In the genomic region with DNA sequence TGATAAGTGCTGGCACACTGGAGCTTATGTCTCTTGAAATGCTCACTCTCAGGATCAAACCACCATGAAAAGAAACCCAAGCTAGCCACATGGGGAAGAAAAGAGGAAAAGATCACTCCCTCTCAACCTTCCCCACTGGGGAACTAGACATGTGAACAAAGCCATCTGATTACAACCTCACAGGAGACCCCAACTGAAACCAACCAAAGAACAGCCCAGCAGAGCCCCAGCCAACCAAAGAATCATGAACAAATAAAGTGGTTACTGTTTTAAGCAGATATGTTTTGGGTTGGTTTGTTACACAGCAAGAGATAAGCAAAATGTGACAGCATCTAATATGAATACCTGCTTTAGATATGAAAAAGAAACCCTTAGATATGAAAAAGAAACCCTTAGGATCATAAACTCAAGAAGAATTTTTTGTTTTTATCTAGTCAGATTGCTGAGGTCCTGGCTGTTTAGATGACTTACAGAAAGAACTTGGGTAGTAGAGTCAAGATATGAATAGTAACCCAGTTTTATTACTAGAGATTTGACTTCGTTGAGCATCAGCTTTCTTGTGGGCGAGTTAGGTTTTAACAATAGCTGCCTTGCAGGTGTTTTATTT, we compare ENCODE assay signal across 20 cellular contexts. TPM values are rescaled to one million over a fixed set of nuclear protein-coding genes. Genes with fewer than 3 reads are reported as not detected.
DNase-seq lines count a peak whose midpoint lies in the region; ATAC-seq and TF ChIP-seq lines count a peak whose summit lies in the region.
"Had no signal": no experiment of that assay in that cellular context is flagged by ENCODE, and none has a peak within 500 bp of the region (broad histone marks: within the 10 kb centered on the region; RNA-seq: fewer than 3 reads in every experiment).

No MANE protein-coding gene starts in this region.

- DNase-seq in activated naive CD4-positive, alpha-beta T cell treated with anti-CD3 and anti-CD28 coated beads for 36 hours, result no peak
- no peak for DNase-seq in activated naive CD4-positive, alpha-beta T cell treated with Interleukin-2 at 50 U/mL for 16 hours
- DNase-seq in naive thymus-derived CD8-positive, alpha-beta T cell, result no peak
- DNase-seq in head of caudate nucleus (no peak), NCI-H748 treated with DMSO at 0.1 percent for 48 hours (lab: John Stamatoyannopoulos, UW) (no peak)
- DNase-seq: activated effector memory CD4-positive, alpha-beta T cell treated with anti-CD3 and anti-CD28 coated beads, Interleukin-2, amount 50 U/mL, for 16 hours; cerebellar nuclear complex; heart left ventricle; left cardiac atrium; NCI-H526 treated with DMSO at 0.1 percent for 48 hours; retina; SJCRH30; stimulated activated CD4-positive, alpha-beta T cell treated with anti-CD3 and anti-CD28 coated beads, Interleukin-2, amount 100 ng/mL, for 48 hours; stomach had no signal

- H3K27me3 ChIP-seq in OCI-LY3 (ENCODE audit: low read depth, low read length), result no peaks in the 10 kb centered on the region
- H3K27me3 ChIP-seq: SJCRH30 had no signal

- H3K4me1 ChIP-seq in OCI-LY3 (ENCODE audit: low read length), result peaks cover 13% of the 10 kb centered on the region
- H3K4me1 ChIP-seq: heart left ventricle, SJCRH30, stomach had no signal

- no peaks in the 10 kb centered on the region for H3K36me3 ChIP-seq in OCI-LY3 (replicated peaks; ENCODE audit: low read depth, low read length)
- H3K36me3 ChIP-seq: heart left ventricle, SJCRH30, stomach had no signal

- POLR2A ChIA-PET in naive thymus-derived CD8-positive, alpha-beta T cell (lab: Charles Lee), result no interaction called here

- no peak overlapping the region for H3K27ac ChIP-seq in OCI-LY3 (ENCODE audit: low read length)
- H3K27ac ChIP-seq: heart left ventricle, SJCRH30 had no signal

- no peak overlapping the region for H3K4me3 ChIP-seq in OCI-LY3 (ENCODE audit: low read length)
- H3K4me3 ChIP-seq: heart left ventricle, SJCRH30 had no signal

- CTCF ChIA-PET in activated naive CD4-positive, alpha-beta T cell treated with anti-CD3 and anti-CD28 coated beads for 36 hours (lab: Charles Lee), result no interaction called here

- H4K20me1 ChIP-seq in OCI-LY3 (ENCODE audit: insufficient read depth, low read length), result no peaks in the 10 kb centered on the region

- TF ChIP-seq CTCF in OCI-LY3 (IDR thresholded peaks at IDR 0.05; ENCODE audit: low read depth, low read length), result no peak

- peaks cover 17% of the 10 kb centered on the region for H3K4me1 Mint-ChIP-seq in activated naive CD4-positive, alpha-beta T cell treated with anti-CD3 and anti-CD28 coated beads for 36 hours (ENCODE audit: low read depth)
- peaks cover 3 to 13% (median 8%) of the 10 kb centered on the region in 4 donors for H3K4me1 Mint-ChIP-seq in naive thymus-derived CD8-positive, alpha-beta T cell

- H3K9ac ChIP-seq in OCI-LY3 (ENCODE audit: low read length), result no peak overlapping the region

- no peaks in the 10 kb centered on the region for H3K27me3 Mint-ChIP-seq in activated naive CD4-positive, alpha-beta T cell treated with anti-CD3 and anti-CD28 coated beads for 36 hours (ENCODE audit: low read depth)
- peaks cover 0 to 2% (median 1%) of the 10 kb centered on the region in 5 donors for H3K27me3 Mint-ChIP-seq in naive thymus-derived CD8-positive, alpha-beta T cell

- intact Hi-C loops in activated naive CD4-positive, alpha-beta T cell treated with anti-CD3 and anti-CD28 coated beads for 36 hours (cut with micrococcal nuclease), result loop anchor here (5.0 kb wide), 3 partner anchors 51 to 249 kb away; a partner anchor contains a TSS
- intact Hi-C loops in head of caudate nucleus (cut with DNase I), result no loop called here

- H3K9me3 ChIP-seq in OCI-LY3 (ENCODE audit: insufficient read depth, low read length), result no peaks in the 10 kb centered on the region
- H3K9me3 ChIP-seq: SJCRH30, stomach had no signal

- H3K79me2 ChIP-seq in OCI-LY3 (ENCODE audit: low read length), result no peaks in the 10 kb centered on the region

- ATAC-seq in HG02588 (IDR thresholded peaks at IDR 0.05; ENCODE audit: unreplicated experiment) (peak; percentile 21), HG02642 (IDR thresholded peaks at IDR 0.05; ENCODE audit: poor library complexity, unreplicated experiment) (no peak)
- ATAC-seq in naive thymus-derived CD8-positive, alpha-beta T cell, result no peak
- ATAC-seq: heart left ventricle, left cardiac atrium had no signal

- peak overlapping the region; percentile 93 for H3K27ac Mint-ChIP-seq in activated naive CD4-positive, alpha-beta T cell treated with anti-CD3 and anti-CD28 coated beads for 36 hours
- peak overlapping the region in 7 of 10 donors; percentile 55 to 95 (median 86) for H3K27ac Mint-ChIP-seq in naive thymus-derived CD8-positive, alpha-beta T cell

- peak overlapping the region; percentile 84 for H3K4me2 ChIP-seq in OCI-LY3 (ENCODE audit: low read length)

- no peaks in the 10 kb centered on the region for H3K36me3 Mint-ChIP-seq in activated naive CD4-positive, alpha-beta T cell treated with anti-CD3 and anti-CD28 coated beads for 36 hours (ENCODE audit: low read depth)
- peaks cover 0 to 6% (median 0%) of the 10 kb centered on the region in 3 donors for H3K36me3 Mint-ChIP-seq in naive thymus-derived CD8-positive, alpha-beta T cell

- H3K9me3 Mint-ChIP-seq in activated naive CD4-positive, alpha-beta T cell treated with anti-CD3 and anti-CD28 coated beads for 36 hours, result no peaks in the 10 kb centered on the region
- H3K9me3 Mint-ChIP-seq in naive thymus-derived CD8-positive, alpha-beta T cell, result peaks cover 0 to 2% (median 0%) of the 10 kb centered on the region in 9 donors

- no peak overlapping the region for H2AFZ ChIP-seq in OCI-LY3 (ENCODE audit: low read depth, low read length)

- H3K4me3 Mint-ChIP-seq in activated naive CD4-positive, alpha-beta T cell treated with anti-CD3 and anti-CD28 coated beads for 36 hours, result peak overlapping the region; percentile 65
- H3K4me3 Mint-ChIP-seq in naive thymus-derived CD8-positive, alpha-beta T cell, result peak overlapping the region in 8 of 10 donors; percentile 24 to 83 (median 71)

RNA-seq across cellular contexts. Expression of a gene that starts 23.7 kb away (rescaled TPM):
- total RNA-seq in activated naive CD4-positive, alpha-beta T cell treated with anti-CD3 and anti-CD28 coated beads for 36 hours, result under 1 TPM; 0.07 to 0.21 TPM
- total RNA-seq in naive thymus-derived CD8-positive, alpha-beta T cell, result under 1 TPM; 0.38 to 0.52 TPM
- not detected for polyA plus RNA-seq in naive thymus-derived CD8-positive, alpha-beta T cell
- total RNA-seq: epithelial cell of proximal tubule, myocyte, SJCRH30 had no signal
- polyA plus RNA-seq: AG04450 had no signal

RNA-seq across cellular contexts. Expression of a gene that starts 52.0 kb away (rescaled TPM):
- total RNA-seq in activated naive CD4-positive, alpha-beta T cell treated with anti-CD3 and anti-CD28 coated beads for 36 hours, result 100 to 1,000 TPM; 171 to 180 TPM
- total RNA-seq in naive thymus-derived CD8-positive, alpha-beta T cell, result 10 to 100 TPM; 23.3 to 26.3 TPM
- polyA plus RNA-seq in naive thymus-derived CD8-positive, alpha-beta T cell, result 10 to 100 TPM; 26.4 to 32.3 (median 32.2) TPM

Comparison
In these comparisons a context has a peak if more than half of its experiments do, and no peak if none do; other contexts are left out.
1. RNA of a gene that starts 52.0 kb away (total RNA-seq): 171 to 180 TPM in activated naive CD4-positive, alpha-beta T cell treated with anti-CD3 and anti-CD28 coated beads for 36 hours; 23.3 to 26.3 TPM in naive thymus-derived CD8-positive, alpha-beta T cell; every median in the first group is over 4 times any median in the second.